8 cellular contexts compared by ENCODE assay signal in the genomic region with DNA sequence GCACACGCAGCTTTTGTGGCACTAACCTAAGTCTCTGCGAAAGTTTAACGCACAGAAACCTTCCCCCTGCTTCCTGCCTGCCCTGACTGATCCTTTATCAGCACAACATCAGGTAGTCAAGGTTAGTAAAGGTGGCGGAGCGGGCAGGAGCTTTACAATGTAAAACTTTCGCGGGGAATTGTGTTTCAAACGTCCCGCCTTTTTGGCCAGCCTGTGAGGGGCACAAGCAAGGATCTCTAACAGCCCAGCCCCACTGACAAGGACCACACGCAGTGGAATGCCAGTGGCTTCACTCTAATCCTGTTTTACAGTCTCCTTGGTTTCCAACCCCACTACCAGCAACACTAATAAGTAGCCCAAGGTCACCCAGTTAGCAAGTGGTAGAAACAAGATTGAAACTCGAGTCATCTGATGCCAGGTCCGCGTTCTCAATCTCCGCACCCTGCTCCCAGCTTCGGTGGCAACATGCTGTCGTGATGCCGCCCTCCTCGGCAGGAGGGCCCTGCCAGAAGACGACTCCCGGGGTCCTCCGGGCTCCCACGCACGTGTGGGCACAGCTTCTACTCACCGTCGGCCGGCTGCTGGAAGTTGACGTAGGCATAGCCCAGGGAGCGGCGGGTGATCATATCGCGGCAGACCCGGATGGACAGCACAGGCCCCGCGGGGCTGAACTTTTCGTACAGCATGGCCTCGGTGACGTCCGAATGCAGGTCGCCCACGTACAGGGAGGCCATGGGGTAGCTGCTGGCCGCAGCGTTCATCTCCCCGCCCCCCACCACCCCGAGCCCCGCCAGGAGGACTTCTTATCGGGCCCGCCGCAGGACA. TPM values are rescaled to one million over a fixed set of nuclear protein-coding genes. Genes with fewer than 3 reads are reported as not detected.
DNase-seq lines count a peak whose midpoint lies in the region; ATAC-seq and TF ChIP-seq lines count a peak whose summit lies in the region.

No MANE protein-coding gene starts in this region.

- CTCF ChIA-PET in HCT116 (lab: Charles Lee) = no interaction called here

- TF ChIP-seq POLR2A in HCT116 (IDR thresholded peaks at IDR 0.05; ENCODE audit: borderline replicate concordance, extremely low read depth, insufficient read depth, insufficient read length) = no peak
- TF ChIP-seq POLR2A in thyroid gland (IDR thresholded peaks at IDR 0.05) = no peak

- no peaks in the 10 kb centered on the region for H3K9me3 ChIP-seq in BLaER1 treated with 17β-estradiol and CSF1 and Interleukin-3, amounts not matched to agents 10 nM and 100 nM (replicated peaks in 1 of 11)
- H3K9me3 ChIP-seq in HCT116 (ENCODE audit: control insufficient read depth in 1 of 2, insufficient read depth in 1 of 2, low read depth in 1 of 2, low read length in 2 of 2) (no peaks in the 10 kb centered on the region), neural cell (ENCODE audit: low read length) (no peaks in the 10 kb centered on the region), thyroid gland (no peaks in the 10 kb centered on the region)

- TSS peak; percentile 40 for BruUV-seq in HCT116 (replicated peaks; lab: Mats Ljungman, UMichigan)

- RAD21 ChIA-PET in HCT116 (lab: Charles Lee; ENCODE audit: low non-redundant PET in 1 of 2, low total read pairs in 2 of 2, uncharacterized antibody in 2 of 2, unreplicated experiment in 2 of 2) = no interaction called here

- peaks cover 36 to 53% (median 52%) of the 10 kb centered on the region in 11 experiments for H3K36me3 ChIP-seq in BLaER1 treated with 17β-estradiol and CSF1 and Interleukin-3, amounts not matched to agents 10 nM and 100 nM
- H3K36me3 ChIP-seq in HCT116 (ENCODE audit: control insufficient read depth in 1 of 2, insufficient read depth in 2 of 2, low read length in 2 of 2) (peaks cover 39 to 51% of the 10 kb centered on the region in 2 experiments), neural cell (ENCODE audit: insufficient read depth, low read length) (peaks cover 10% of the 10 kb centered on the region), thyroid gland (peaks cover 19 to 22% of the 10 kb centered on the region in 2 donors)

- 8 to 10% methylated on average over 28 to 32 of the region's 48 CpGs for WGBS in thyroid gland, 2 donors

- intact Hi-C loops in HCT116 (cut with micrococcal nuclease) (no loop called here), thyroid gland (cut with DNase I) (no loop called here)

- H3K9me2 ChIP-seq in HCT116 (ENCODE audit: insufficient read depth) (no peaks in the 10 kb centered on the region), neural cell (ENCODE audit: insufficient read depth, low read length) (no peaks in the 10 kb centered on the region)

- ATAC-seq in HCT116 = peak; percentile 22; the same call in 1 of the 2 replicates

- DNase-seq in HCT116 (ENCODE audit: low read depth, low spot score) = no peak
- DNase-seq in activated effector memory CD4-positive, alpha-beta T cell treated with Interleukin-2 at 50 U/mL for 16 hours = peak; percentile 28
- DNase-seq in fibroblast of villous mesenchyme (ENCODE audit: low read depth) = peak; percentile 84
- DNase-seq in thyroid gland = peak; percentile 55 to 59
- DNase-seq in KG1 (lab: John Stamatoyannopoulos, UW) = no peak

- peak overlapping the region; percentile 92 to 98 (median 97) for H3K9ac ChIP-seq in BLaER1 treated with 17β-estradiol and CSF1 and Interleukin-3, amounts not matched to agents 10 nM and 100 nM
- peak overlapping the region; percentile 93 for H3K9ac ChIP-seq in HCT116 (ENCODE audit: low read length)
- H3K9ac ChIP-seq in neural cell (ENCODE audit: low read length) = peak overlapping the region; percentile 83

- no peaks in the 10 kb centered on the region for H3K27me3 ChIP-seq in BLaER1 treated with 17β-estradiol and CSF1 and Interleukin-3, amounts not matched to agents 10 nM and 100 nM
- H3K27me3 ChIP-seq in HCT116 (ENCODE audit: insufficient read depth, low read length) (no peaks in the 10 kb centered on the region), neural cell (ENCODE audit: insufficient read depth, low read depth, low read length) (no peaks in the 10 kb centered on the region), thyroid gland (no peaks in the 10 kb centered on the region)

- no peak for TF ChIP-seq CTCF in HCT116 (IDR thresholded peaks at IDR 0.05 in 2 of 3, conservative IDR thresholded peaks at IDR 0.05 in 1 of 3; ENCODE audit: borderline replicate concordance in 1 of 3, insufficient read depth in 1 of 3, low read depth in 2 of 3, low read length in 2 of 3)
- TF ChIP-seq CTCF in fibroblast of villous mesenchyme (IDR thresholded peaks at IDR 0.05; ENCODE audit: insufficient read depth, low read depth, low read length) = no peak
- TF ChIP-seq CTCF in neural cell (IDR thresholded peaks at IDR 0.05; ENCODE audit: poor library complexity, severe bottlenecking) = no peak
- TF ChIP-seq CTCF in thyroid gland (IDR thresholded peaks at IDR 0.05) = no peak

- H4K20me1 ChIP-seq in BLaER1 treated with 17β-estradiol and CSF1 and Interleukin-3, amounts not matched to agents 10 nM and 100 nM = peaks cover 53 to 61% (median 57%) of the 10 kb centered on the region in 11 experiments
- H4K20me1 ChIP-seq in HCT116 (ENCODE audit: insufficient read depth) (peaks cover 37% of the 10 kb centered on the region; the same call in 1 of the 2 replicates), neural cell (ENCODE audit: insufficient read depth) (peaks cover 12% of the 10 kb centered on the region)

- H2AFZ ChIP-seq in HCT116 (ENCODE audit: low read depth, low read length, poor library complexity, severe bottlenecking) (no peak overlapping the region), neural cell (ENCODE audit: low read depth, low read length) (peak overlapping the region; percentile 45)

- peak overlapping the region; percentile 90 to 100 (median 98) for H3K4me3 ChIP-seq in BLaER1 treated with 17β-estradiol and CSF1 and Interleukin-3, amounts not matched to agents 10 nM and 100 nM
- H3K4me3 ChIP-seq in HCT116 (replicated peaks in 1 of 2; ENCODE audit: low read depth in 1 of 2, low read length in 2 of 2) (peak overlapping the region; percentile 78 to 87), fibroblast of villous mesenchyme (ENCODE audit: low read depth, low read length) (peak overlapping the region; percentile 82), neural cell (ENCODE audit: low read length) (peak overlapping the region; percentile 96), thyroid gland (replicated peaks in 1 of 3) (peak overlapping the region; percentile 58 to 93 (median 88))

- POLR2A ChIA-PET in HCT116 (lab: Charles Lee) = interaction anchor here (1.2 kb wide), 1 partner anchor 34 kb away, joined by 3 read pairs; no protein-coding TSS in a partner anchor

- H3K4me2 ChIP-seq in BLaER1 treated with 17β-estradiol and CSF1 and Interleukin-3, amounts not matched to agents 10 nM and 100 nM = peak overlapping the region; percentile 87 to 99 (median 95)
- peak overlapping the region; percentile 83 for H3K4me2 ChIP-seq in HCT116 (ENCODE audit: low read length)
- peak overlapping the region; percentile 86 for H3K4me2 ChIP-seq in neural cell (ENCODE audit: low read length)

- H3K79me2 ChIP-seq in HCT116 (ENCODE audit: insufficient read depth, low read length) (peaks cover 62% of the 10 kb centered on the region), neural cell (replicated peaks; ENCODE audit: insufficient read depth, low read length) (peaks cover 42% of the 10 kb centered on the region)

- no peak for TF ChIP-seq RAD21 in HCT116 (IDR thresholded peaks at IDR 0.05; ENCODE audit: low read depth)
- no peak for TF ChIP-seq RAD21 in neural cell (conservative IDR thresholded peaks at IDR 0.05)

- H3K27ac ChIP-seq in BLaER1 treated with 17β-estradiol and CSF1 and Interleukin-3, amounts not matched to agents 10 nM and 100 nM = peak overlapping the region; percentile 82 to 96 (median 94)
- peak overlapping the region; percentile 79 for H3K27ac ChIP-seq in HCT116 (ENCODE audit: low read depth, low read length)
- no peak overlapping the region for H3K27ac ChIP-seq in neural cell (ENCODE audit: low read length)
- peak overlapping the region in 2 of 3 donors; percentile 64 to 77 for H3K27ac ChIP-seq in thyroid gland

- H3K4me1 ChIP-seq in BLaER1 treated with 17β-estradiol and CSF1 and Interleukin-3, amounts not matched to agents 10 nM and 100 nM = peaks cover 22 to 32% (median 28%) of the 10 kb centered on the region in 10 experiments
- H3K4me1 ChIP-seq in HCT116 (ENCODE audit: control insufficient read depth in 1 of 2, insufficient read depth in 2 of 2, low read length in 2 of 2) = peaks cover 11 to 23% of the 10 kb centered on the region in 2 experiments
- peaks cover 20 to 25% of the 10 kb centered on the region in 2 donors for H3K4me1 ChIP-seq in thyroid gland

- no peak for TF ChIP-seq EP300 in neural cell (conservative IDR thresholded peaks at IDR 0.05; ENCODE audit: poor library complexity, severe bottlenecking)

- no peaks in the 10 kb centered on the region for H3F3A ChIP-seq in neural cell (ENCODE audit: insufficient read depth, low read length, poor library complexity, severe bottlenecking)

TF ChIP-seq in HCT116, 20 proteins besides CTCF, POLR2A, EP300 and RAD21 (continues in another document):
- no peak for TF ChIP-seq EZH2phosphoT487 (IDR thresholded peaks at IDR 0.05; ENCODE audit: borderline replicate concordance)
- no peak for TF ChIP-seq POLR2AphosphoS5 (IDR thresholded peaks at IDR 0.05; ENCODE audit: low read depth, low read length)
- TF ChIP-seq ELF1 (IDR thresholded peaks at IDR 0.05; ENCODE audit: borderline replicate concordance, low read depth) = no peak

TF ChIP-seq in PFSK-1, 5 proteins besides CTCF, POLR2A, EP300 and RAD21:
- TF ChIP-seq POLR2AphosphoS5 (IDR thresholded peaks at IDR 0.05; ENCODE audit: low read depth, low read length) (peak; percentile 8; the same call in 1 of the 2 replicates), FOXP2 (optimal IDR thresholded peaks at IDR 0.05; ENCODE audit: borderline replicate concordance, extremely low read depth, extremely low read length, insufficient read depth) (no peak), SIN3A (IDR thresholded peaks at IDR 0.05; ENCODE audit: borderline replicate concordance, insufficient read depth, low read length) (peak; percentile 74; the same call in 1 of the 2 replicates)

TF ChIP-seq in neural cell, 6 proteins besides CTCF, POLR2A, EP300 and RAD21 (continues in another document):
- no peak for TF ChIP-seq EZH2 (IDR thresholded peaks at IDR 0.05; ENCODE audit: borderline replicate concordance, insufficient read depth, low read length, poor library complexity, severe bottlenecking)

RNA-seq across cellular contexts. Expression of gene PABPC4, which starts 1.2 kb away (rescaled TPM):
- 455 TPM for total RNA-seq in HCT116 (2021; ENCODE audit: unreplicated experiment)
- polyA plus RNA-seq in HCT116 (2012) = 240 and 245 TPM in 2 replicates
- polyA plus RNA-seq in PFSK-1 (2012; ENCODE audit: insufficient read length, low read depth) = 276 TPM
- total RNA-seq in fibroblast of villous mesenchyme = 115 and 144 TPM in 2 replicates
- 105 and 115 TPM in 2 replicates for polyA plus RNA-seq in neural cell
- 96.7 and 97.9 TPM in 2 replicates for polyA minus RNA-seq in neural cell
- 100 to 1,000 TPM in 3 of 4 donors, 10 to 100 TPM in 1; 81.1 to 143 (median 107) TPM for total RNA-seq in thyroid gland

Comparison
In these comparisons a context has a peak if more than half of its experiments do, and no peak if none do; other contexts are left out.
1. DNase-seq: peak in activated effector memory CD4-positive, alpha-beta T cell treated with Interleukin-2 at 50 U/mL for 16 hours (single experiment), fibroblast of villous mesenchyme (single experiment) and thyroid gland (2 of 2); none in HCT116 (single experiment) and KG1 (single experiment).
2. Peak in every context shown above with its lines, with median percentiles within 50 percentile points of each other: H3K4me2 ChIP-seq, H3K4me3 ChIP-seq and H3K9ac ChIP-seq.